ENCODE assay signal across 1 cellular context in the genomic region with DNA sequence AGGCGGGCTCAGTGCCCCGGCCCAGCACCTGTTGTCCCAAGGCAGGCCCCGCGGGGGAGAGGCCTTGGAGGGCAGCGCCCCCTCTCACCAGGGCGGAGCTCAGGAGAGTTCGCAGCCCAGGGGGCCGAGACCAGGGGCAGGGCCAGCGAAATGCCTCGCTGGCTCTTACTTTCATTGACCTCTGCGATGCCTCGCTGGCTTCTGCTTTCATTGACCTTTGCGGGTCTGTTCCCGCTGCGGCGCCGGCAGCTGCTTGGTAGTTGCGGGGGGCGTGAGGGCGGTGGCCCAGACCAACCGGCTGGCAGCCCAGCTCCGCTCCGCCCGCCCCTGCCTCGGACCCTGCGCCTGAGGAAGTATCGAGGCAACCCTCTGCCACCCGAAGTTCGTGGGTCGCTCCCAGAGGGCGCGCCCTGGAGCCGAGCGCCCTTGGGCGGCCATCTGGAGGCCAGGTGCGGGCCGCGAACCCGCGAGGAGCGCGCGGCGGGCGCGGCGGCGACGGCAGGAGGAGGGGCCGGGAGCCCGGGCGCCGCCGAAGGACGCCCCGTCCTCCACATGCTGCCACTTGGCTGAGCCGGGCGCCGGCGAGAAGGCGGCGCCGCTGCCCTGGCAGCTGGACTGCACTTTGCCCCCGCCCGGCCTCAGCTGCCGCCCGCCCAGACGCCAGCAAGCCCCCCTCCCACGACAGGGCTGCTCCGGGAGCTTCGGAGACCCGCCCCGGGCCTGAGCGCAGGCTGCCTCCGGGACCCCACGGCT.
TF ChIP-seq lines count a peak whose summit lies in the region.

No MANE protein-coding gene starts in this region.

TF ChIP-seq in K562, 482 proteins besides CTCF, POLR2A, EP300 and RAD21 (continued from another document and continues in another):
- TF ChIP-seq TSHZ1 (CRISPR knock-in tag; IDR thresholded peaks at IDR 0.05) (no peak), MYC (IDR thresholded peaks at IDR 0.05; ENCODE audit: low read depth, low read length) (peak; percentile 53; the same call in 1 of the 2 replicates), MYC (CRISPR knock-in tag; IDR thresholded peaks at IDR 0.05; ENCODE audit: borderline replicate concordance, low read depth) (no peak; the same call in 1 of the 2 replicates), PHF8 (IDR thresholded peaks at IDR 0.05; ENCODE audit: borderline replicate concordance, low read length) (peak; percentile 52; the same call in 1 of the 2 replicates), CCNT2 (IDR thresholded peaks at IDR 0.05; ENCODE audit: borderline replicate concordance, extremely low read depth, insufficient read length, low read depth, low read length) (peak; percentile 36), ZBTB43 (CRISPR knock-in tag; IDR thresholded peaks at IDR 0.05) (no peak), ELF4 (CRISPR knock-in tag; IDR thresholded peaks at IDR 0.05) (no peak), KLF1 (tag; IDR thresholded peaks at IDR 0.05) (peak; percentile 58; the same call in 1 of the 2 replicates), UBTF (IDR thresholded peaks at IDR 0.05; ENCODE audit: borderline replicate concordance in 1 of 2, low read depth in 2 of 2, low read length in 2 of 2) (peak; percentile 43 to 60; a peak in 2 of 4 replicates), FOXK2 (conservative IDR thresholded peaks at IDR 0.05 in 1 of 2, IDR thresholded peaks at IDR 0.05 in 1 of 2; ENCODE audit: low read depth in 2 of 2) (0 out of 4 replicates have a peak, but pooled peaks have one; percentile 18 to 23), NFRKB (IDR thresholded peaks at IDR 0.05; ENCODE audit: low read depth) (no peak), ZNF347 (CRISPR knock-in tag; IDR thresholded peaks at IDR 0.05; ENCODE audit: low read depth) (no peak), TOE1 (IDR thresholded peaks at IDR 0.05; ENCODE audit: borderline replicate concordance) (no peak), TOE1 (CRISPR knock-in tag; IDR thresholded peaks at IDR 0.05; ENCODE audit: borderline replicate concordance, low read depth) (0 out of 2 replicates have a peak, but pooled peaks have one; percentile 44), TARDBP (IDR thresholded peaks at IDR 0.05) (peak; percentile 68; the same call in 1 of the 2 replicates), NFIC (IDR thresholded peaks at IDR 0.05) (peak; percentile 32; the same call in 1 of the 2 replicates), ZNF583 (CRISPR knock-in tag; IDR thresholded peaks at IDR 0.05) (0 out of 2 replicates have a peak, but pooled peaks have one; percentile 36), ZNF316 (IDR thresholded peaks at IDR 0.05) (no peak), HNRNPL (IDR thresholded peaks at IDR 0.05; ENCODE audit: low read depth, low read length) (peak; percentile 96), RBBP5 (IDR thresholded peaks at IDR 0.05; ENCODE audit: borderline replicate concordance, insufficient read depth, low read length, poor library complexity, severe bottlenecking) (peak; percentile 79), VEZF1 (CRISPR knock-in tag; IDR thresholded peaks at IDR 0.05) (peak; percentile 63), CBFB (CRISPR knock-in tag; IDR thresholded peaks at IDR 0.05) (no peak), CBFA2T3 (IDR thresholded peaks at IDR 0.05) (peak; percentile 25; the same call in 1 of the 2 replicates), NRF1 (conservative IDR thresholded peaks at IDR 0.05 in 1 of 2, IDR thresholded peaks at IDR 0.05 in 1 of 2) (peak; percentile 12 to 30; a peak in 1 of 4 replicates), SNIP1 (IDR thresholded peaks at IDR 0.05; ENCODE audit: low read depth) (no peak), HNRNPUL1 (IDR thresholded peaks at IDR 0.05; ENCODE audit: low read length) (no peak), ZNF592 (IDR thresholded peaks at IDR 0.05) (peak; percentile 69; the same call in 1 of the 2 replicates), GTF2F1 (IDR thresholded peaks at IDR 0.05; ENCODE audit: low read depth, low read length) (no peak), MNT (conservative IDR thresholded peaks at IDR 0.05) (peak; percentile 34 to 52; a peak in 3 of 4 replicates)
- TF ChIP-seq, protein P1, sequence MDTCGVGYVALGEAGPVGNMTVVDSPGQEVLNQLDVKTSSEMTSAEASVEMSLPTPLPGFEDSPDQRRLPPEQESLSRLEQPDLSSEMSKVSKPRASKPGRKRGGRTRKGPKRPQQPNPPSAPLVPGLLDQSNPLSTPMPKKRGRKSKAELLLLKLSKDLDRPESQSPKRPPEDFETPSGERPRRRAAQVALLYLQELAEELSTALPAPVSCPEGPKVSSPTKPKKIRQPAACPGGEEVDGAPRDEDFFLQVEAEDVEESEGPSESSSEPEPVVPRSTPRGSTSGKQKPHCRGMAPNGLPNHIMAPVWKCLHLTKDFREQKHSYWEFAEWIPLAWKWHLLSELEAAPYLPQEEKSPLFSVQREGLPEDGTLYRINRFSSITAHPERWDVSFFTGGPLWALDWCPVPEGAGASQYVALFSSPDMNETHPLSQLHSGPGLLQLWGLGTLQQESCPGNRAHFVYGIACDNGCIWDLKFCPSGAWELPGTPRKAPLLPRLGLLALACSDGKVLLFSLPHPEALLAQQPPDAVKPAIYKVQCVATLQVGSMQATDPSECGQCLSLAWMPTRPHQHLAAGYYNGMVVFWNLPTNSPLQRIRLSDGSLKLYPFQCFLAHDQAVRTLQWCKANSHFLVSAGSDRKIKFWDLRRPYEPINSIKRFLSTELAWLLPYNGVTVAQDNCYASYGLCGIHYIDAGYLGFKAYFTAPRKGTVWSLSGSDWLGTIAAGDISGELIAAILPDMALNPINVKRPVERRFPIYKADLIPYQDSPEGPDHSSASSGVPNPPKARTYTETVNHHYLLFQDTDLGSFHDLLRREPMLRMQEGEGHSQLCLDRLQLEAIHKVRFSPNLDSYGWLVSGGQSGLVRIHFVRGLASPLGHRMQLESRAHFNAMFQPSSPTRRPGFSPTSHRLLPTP (IDR thresholded peaks at IDR 0.05; ENCODE audit: borderline replicate concordance, extremely low read depth, insufficient read length): peak; percentile 37
- TF ChIP-seq, protein P2, sequence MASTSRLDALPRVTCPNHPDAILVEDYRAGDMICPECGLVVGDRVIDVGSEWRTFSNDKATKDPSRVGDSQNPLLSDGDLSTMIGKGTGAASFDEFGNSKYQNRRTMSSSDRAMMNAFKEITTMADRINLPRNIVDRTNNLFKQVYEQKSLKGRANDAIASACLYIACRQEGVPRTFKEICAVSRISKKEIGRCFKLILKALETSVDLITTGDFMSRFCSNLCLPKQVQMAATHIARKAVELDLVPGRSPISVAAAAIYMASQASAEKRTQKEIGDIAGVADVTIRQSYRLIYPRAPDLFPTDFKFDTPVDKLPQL (IDR thresholded peaks at IDR 0.05; ENCODE audit: extremely low read depth, insufficient read length): no peak
- TF ChIP-seq, protein P3, sequence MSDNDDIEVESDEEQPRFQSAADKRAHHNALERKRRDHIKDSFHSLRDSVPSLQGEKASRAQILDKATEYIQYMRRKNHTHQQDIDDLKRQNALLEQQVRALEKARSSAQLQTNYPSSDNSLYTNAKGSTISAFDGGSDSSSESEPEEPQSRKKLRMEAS (CRISPR knock-in tag; IDR thresholded peaks at IDR 0.05): peak; percentile 54
- TF ChIP-seq, protein P4, sequence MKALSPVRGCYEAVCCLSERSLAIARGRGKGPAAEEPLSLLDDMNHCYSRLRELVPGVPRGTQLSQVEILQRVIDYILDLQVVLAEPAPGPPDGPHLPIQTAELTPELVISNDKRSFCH (CRISPR knock-in tag; IDR thresholded peaks at IDR 0.05): no peak
- TF ChIP-seq, protein P4 (tag; IDR thresholded peaks at IDR 0.05): peak; percentile 89; the same call in 1 of the 2 replicates
